ENCODE assay signal across 23 cellular contexts in the genomic region with DNA sequence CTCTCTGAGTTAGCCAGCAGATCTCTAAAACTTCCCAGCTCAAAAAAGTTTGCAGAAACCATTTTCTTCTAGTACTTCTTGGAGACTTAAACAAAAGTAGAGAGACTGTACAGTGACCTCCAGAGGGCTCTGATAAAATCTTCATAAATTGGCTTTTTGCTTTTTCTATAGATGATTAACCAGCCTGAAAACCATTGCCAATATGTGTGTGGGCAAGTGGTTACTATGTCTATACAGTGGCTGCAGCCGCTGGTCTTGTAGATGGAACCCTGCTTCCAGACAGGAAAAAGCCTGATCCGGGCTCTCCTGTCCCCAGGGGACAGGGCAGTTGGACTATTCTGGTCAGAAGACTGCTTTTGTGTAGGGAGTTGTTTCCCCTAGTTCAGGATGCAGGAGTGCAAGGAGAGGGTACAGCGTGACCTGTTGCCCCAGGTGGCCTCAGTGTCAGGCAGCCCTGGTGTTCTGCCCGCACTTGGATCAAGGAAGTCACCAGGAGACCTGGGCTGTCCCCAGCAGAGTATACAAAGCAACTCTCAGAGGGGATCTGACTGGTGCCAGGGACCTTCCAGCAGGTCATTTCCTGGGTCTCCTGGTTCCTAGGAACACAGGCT.
"Had no signal": no experiment of that assay in that cellular context is flagged by ENCODE, and none has a peak within 500 bp of the region (broad histone marks: within the 10 kb centered on the region; RNA-seq: fewer than 3 reads in every experiment).

No MANE protein-coding gene starts in this region.

- H3K36me3 ChIP-seq: esophagus muscularis mucosa, gastrocnemius medialis, ovary, spleen, tibial nerve had no signal

- FAIRE-seq: endometrium, keratinocyte had no signal

- ATAC-seq: gastrocnemius medialis; mucosa of descending colon; naive thymus-derived CD8-positive, alpha-beta T cell; sciatic nerve; stimulated activated memory B cell treated with anti-CD40 and anti-IgM and Interleukin-4, amounts not matched to agents 10 μg/mL and 1 μg/mL and 100 μg/mL, for 72 hours had no signal

- H3K27ac ChIP-seq: dorsolateral prefrontal cortex, epithelial cell of prostate, esophagus muscularis mucosa, ovary, spleen, tibial nerve had no signal

- H3K27me3 ChIP-seq: esophagus muscularis mucosa, gastrocnemius medialis, ovary, tibial nerve had no signal

- H3K9me3 ChIP-seq: esophagus muscularis mucosa, gastrocnemius medialis, mucosa of descending colon, ovary, spleen, tibial nerve had no signal

- H3K36me3 Mint-ChIP-seq: immature natural killer cell; naive thymus-derived CD8-positive, alpha-beta T cell; stimulated activated memory B cell treated with anti-CD40 and anti-IgM and Interleukin-4, amounts not matched to agents 10 μg/mL and 1 μg/mL and 100 μg/mL, for 72 hours had no signal

- DNase-seq: cortex of kidney; dorsolateral prefrontal cortex; effector CD8-positive, alpha-beta T cell; gastrocnemius medialis; immature natural killer cell; left cardiac atrium; mucosa of descending colon; naive thymus-derived CD8-positive, alpha-beta T cell; ovary; spleen; stimulated activated CD4-positive, alpha-beta T cell treated with anti-CD3 and anti-CD28 coated beads, Interleukin-15, amount 100 ng/mL, for 24 hours; stimulated activated CD4-positive, alpha-beta T cell treated with anti-CD3 and anti-CD28 coated beads, Interleukin-1b, Interleukin-23, amount 100 ng/mL, for 48 hours; stimulated activated CD4-positive, alpha-beta T cell treated with anti-CD3 and anti-CD28 coated beads, Interleukin-4, amount 100 ng/mL, for 24 hours had no signal

- H3K9me3 Mint-ChIP-seq: central memory CD8-positive, alpha-beta T cell; immature natural killer cell; stimulated activated memory B cell treated with anti-CD40 and anti-IgM and Interleukin-4, amounts not matched to agents 10 μg/mL and 1 μg/mL and 100 μg/mL, for 72 hours; stimulated activated naive CD8-positive, alpha-beta T cell treated with anti-CD3 and anti-CD28 coated beads, Interleukin-15, Interleukin-2, amounts not matched to agents 100 ng/mL and 50 ng/mL, for 24 hours had no signal

- H3K4me1 Mint-ChIP-seq: central memory CD8-positive, alpha-beta T cell; immature natural killer cell; naive thymus-derived CD8-positive, alpha-beta T cell; stimulated activated memory B cell treated with anti-CD40 and anti-IgM and Interleukin-4, amounts not matched to agents 10 μg/mL and 1 μg/mL and 100 μg/mL, for 72 hours had no signal

- H3K4me1 ChIP-seq: gastrocnemius medialis, tibial nerve had no signal

- H3K27ac Mint-ChIP-seq: immature natural killer cell; naive thymus-derived CD8-positive, alpha-beta T cell; progenitor cell of endocrine pancreas; stimulated activated memory B cell treated with anti-CD40 and anti-IgM and Interleukin-4, amounts not matched to agents 10 μg/mL and 1 μg/mL and 100 μg/mL, for 72 hours; stimulated activated naive CD8-positive, alpha-beta T cell treated with anti-CD3 and anti-CD28 coated beads, Interleukin-15, Interleukin-2, amounts not matched to agents 100 ng/mL and 50 ng/mL, for 24 hours had no signal

- H3K4me3 Mint-ChIP-seq: central memory CD8-positive, alpha-beta T cell; immature natural killer cell; naive thymus-derived CD8-positive, alpha-beta T cell; stimulated activated memory B cell treated with anti-CD40 and anti-IgM and Interleukin-4, amounts not matched to agents 10 μg/mL and 1 μg/mL and 100 μg/mL, for 72 hours; stimulated activated naive CD8-positive, alpha-beta T cell treated with anti-CD3 and anti-CD28 coated beads, Interleukin-15, Interleukin-2, amounts not matched to agents 100 ng/mL and 50 ng/mL, for 24 hours had no signal

- H3K4me3 ChIP-seq: dorsolateral prefrontal cortex, esophagus muscularis mucosa, gastrocnemius medialis, mucosa of descending colon, ovary, spleen, tibial nerve had no signal
